Comparison of ENCODE assay signal across 17 cellular contexts in the genomic region with DNA sequence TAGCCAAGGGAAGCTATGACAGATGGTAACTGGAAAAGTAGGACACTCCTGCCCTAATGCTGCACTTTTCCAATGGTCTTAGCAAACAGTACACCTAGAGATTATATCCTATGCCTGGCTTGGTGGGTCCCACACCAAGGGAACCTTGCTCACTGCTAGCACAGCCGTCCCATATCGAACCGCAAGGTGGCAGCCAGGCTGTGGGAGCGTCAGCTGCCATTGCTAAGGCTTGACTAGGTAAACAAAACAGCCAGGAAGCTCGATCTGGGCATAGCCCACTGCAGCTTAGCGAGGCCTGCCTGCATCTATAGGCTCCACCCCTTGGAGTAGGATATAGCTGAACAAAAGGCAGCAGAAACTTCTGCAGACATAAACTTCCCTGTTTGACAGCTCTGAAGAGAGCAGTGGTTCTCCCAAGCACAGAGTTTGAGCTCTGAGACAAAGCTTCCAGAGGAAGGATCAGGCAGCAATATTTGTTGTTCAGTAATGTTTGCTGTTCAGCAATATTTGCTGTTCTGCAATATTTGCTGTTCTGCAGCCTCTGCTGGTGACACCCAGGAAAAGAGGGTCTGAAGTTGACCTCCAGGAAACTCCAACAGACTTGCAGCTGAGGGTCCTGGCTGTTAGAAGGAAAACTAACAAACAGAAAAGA.
DNase-seq lines count a peak whose midpoint lies in the region; FAIRE-seq and TF ChIP-seq lines count a peak whose summit lies in the region.
"Had no signal": no experiment of that assay in that cellular context is flagged by ENCODE, and none has a peak within 500 bp of the region (broad histone marks: within the 10 kb centered on the region; RNA-seq: fewer than 3 reads in every experiment).

No MANE protein-coding gene starts in this region.

- H3K27ac ChIP-seq in OCI-LY1 (ENCODE audit: low read depth, low read length, poor library complexity, severe bottlenecking), result no peak overlapping the region
- no peak overlapping the region for H3K27ac ChIP-seq in small intestine (ENCODE audit: low read depth in 1 of 2, low read length in 1 of 2)
- H3K27ac ChIP-seq: BLaER1 had no signal

- H2AFZ ChIP-seq in OCI-LY1 (ENCODE audit: low read length), result no peak overlapping the region
- H2AFZ ChIP-seq: GM23338 had no signal

- H3K4me3 ChIP-seq in OCI-LY1 (ENCODE audit: low read depth, low read length, poor library complexity, severe bottlenecking) (no peak overlapping the region), small intestine (ENCODE audit: low read depth in 1 of 2, low read length in 2 of 2) (no peak overlapping the region)
- H3K4me3 ChIP-seq: BLaER1, GM12878, GM23338 had no signal

- H3K79me2 ChIP-seq in OCI-LY1 (ENCODE audit: insufficient read depth, low read length), result no peaks in the 10 kb centered on the region

- no peaks in the 10 kb centered on the region for H3K4me1 ChIP-seq in OCI-LY1 (ENCODE audit: insufficient read depth, low read length, severe bottlenecking)
- H3K4me1 ChIP-seq in small intestine (ENCODE audit: control insufficient read depth in 2 of 2, insufficient read depth in 1 of 2, low read depth in 1 of 2, low read length in 1 of 2), result no peaks in the 10 kb centered on the region
- H3K4me1 ChIP-seq: BLaER1 had no signal

- H3F3A ChIP-seq in OCI-LY1 (ENCODE audit: insufficient read depth, low read length), result no peaks in the 10 kb centered on the region

- H3K36me3 ChIP-seq in OCI-LY1 (ENCODE audit: insufficient read depth, low read length) (no peaks in the 10 kb centered on the region), small intestine (ENCODE audit: control insufficient read depth in 2 of 2, insufficient read depth in 2 of 2, low read length in 2 of 2) (no peaks in the 10 kb centered on the region)
- H3K36me3 ChIP-seq: BLaER1 had no signal

- H4K20me1 ChIP-seq in OCI-LY1 (ENCODE audit: insufficient read depth, low read length), result no peaks in the 10 kb centered on the region
- H4K20me1 ChIP-seq: BLaER1 had no signal

- H3K9me2 ChIP-seq in OCI-LY1 (ENCODE audit: low read depth, low read length), result no peaks in the 10 kb centered on the region

- WGBS in small intestine, 3 donors, result 61 to 64% methylated on average over 6 of the region's 6 CpGs; no CpG with 5 or more reads in 1 of the 3 donors

- TF ChIP-seq CTCF in OCI-LY1 (IDR thresholded peaks at IDR 0.05; ENCODE audit: low read length), result peak; percentile 44; the same call in 1 of the 2 replicates

- no peaks in the 10 kb centered on the region for H3K9me3 ChIP-seq in OCI-LY1 (ENCODE audit: low read length)
- H3K9me3 ChIP-seq in small intestine (ENCODE audit: control insufficient read depth, low read depth), result no peaks in the 10 kb centered on the region
- H3K9me3 ChIP-seq: BLaER1 had no signal

- no peak overlapping the region for H3K4me2 ChIP-seq in OCI-LY1 (ENCODE audit: low read length)
- H3K4me2 ChIP-seq: BLaER1, GM23338 had no signal

- FAIRE-seq in small intestine (lab: Jason Lieb, UNC), result no peak
- FAIRE-seq: GM12878 had no signal

- no peaks in the 10 kb centered on the region for H3K27me3 ChIP-seq in OCI-LY1 (ENCODE audit: insufficient read depth, low read length)
- no peaks in the 10 kb centered on the region for H3K27me3 ChIP-seq in small intestine (ENCODE audit: control insufficient read depth in 2 of 2, insufficient read depth in 2 of 2, low read length in 2 of 2)
- H3K27me3 ChIP-seq: BLaER1 had no signal

- peak; percentile 1 for DNase-seq in H4 (ENCODE audit: low spot score)
- DNase-seq in iPS DF 4.7 (ENCODE audit: extremely low read depth, low spot score), result peak; percentile 5
- peak; percentile 3 for DNase-seq in small intestine
- DNase-seq in T-helper 1 cell, result no peak
- DNase-seq in DMS53 (lab: John Stamatoyannopoulos, UW), result no peak
- no peak for DNase-seq in activated CD4-positive, alpha-beta T cell treated with anti-CD3 and anti-CD28 coated beads, Interleukin-2, amount 50 U/mL, for 48 hours
- DNase-seq: 8988T; AML-193; Calu3; CD4-positive, CD25-positive, alpha-beta regulatory T cell; DMS 273 treated with DMSO at 0.1 percent for 48 hours; DMS79; H9 had no signal

- no peak overlapping the region for H3K9ac ChIP-seq in OCI-LY1 (ENCODE audit: low read length)
- H3K9ac ChIP-seq: BLaER1 had no signal

Comparison
In these comparisons a context has a peak if more than half of its experiments do, and no peak if none do; other contexts are left out.
1. DNase-seq: peak in H4 (single experiment), iPS DF 4.7 (single experiment) and small intestine (single experiment); none in T-helper 1 cell (0 of 5), DMS53 (single experiment) and activated CD4-positive, alpha-beta T cell treated with anti-CD3 and anti-CD28 coated beads, Interleukin-2, amount 50 U/mL, for 48 hours (0 of 2).